In the genomic region with DNA sequence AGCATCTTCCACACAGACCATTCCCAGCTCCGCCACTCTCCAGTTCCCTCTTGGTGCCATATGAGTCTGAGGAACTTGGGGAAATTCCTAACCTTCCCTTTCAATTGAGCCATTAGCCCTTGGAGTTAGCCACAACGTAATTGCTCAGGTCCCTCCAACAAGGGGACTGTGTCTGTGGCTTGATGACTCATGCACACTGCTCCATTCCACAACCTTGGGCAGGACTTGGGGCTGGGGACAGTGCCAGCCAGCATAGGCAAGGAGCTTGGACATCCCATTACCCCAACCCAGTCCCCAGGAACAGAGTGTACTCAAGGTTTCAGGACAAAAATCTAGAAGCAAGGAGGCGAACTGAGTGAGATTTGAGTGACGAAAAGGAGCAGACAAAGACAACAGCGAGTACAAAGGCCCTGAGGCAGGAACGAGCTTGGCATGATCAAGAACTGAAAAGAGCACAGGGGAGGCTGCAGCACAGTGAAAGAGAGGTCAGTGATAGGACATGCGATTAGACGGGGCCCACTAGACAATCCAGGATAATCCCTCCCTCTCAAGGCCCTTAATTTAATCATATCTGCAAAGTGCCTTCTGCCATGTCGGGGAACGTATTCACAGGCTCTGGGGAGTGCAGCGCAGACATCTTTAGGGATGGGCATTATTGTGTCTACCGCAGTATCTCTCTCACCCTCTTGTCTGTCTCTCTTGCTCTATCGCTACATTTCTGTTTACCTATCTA, we compare ENCODE assay signal across 9 cellular contexts. TPM values are rescaled to one million over a fixed set of nuclear protein-coding genes. Genes with fewer than 3 reads are reported as not detected.
DNase-seq lines count a peak whose midpoint lies in the region; ATAC-seq, FAIRE-seq and TF ChIP-seq lines count a peak whose summit lies in the region.
"Had no signal": no experiment of that assay in that cellular context is flagged by ENCODE, and none has a peak within 500 bp of the region (broad histone marks: within the 10 kb centered on the region; RNA-seq: fewer than 3 reads in every experiment).

No MANE protein-coding gene starts in this region.

- H3K27ac ChIP-seq in HEK293 (ENCODE audit: extremely low read depth, low read depth, low read length) (no peak overlapping the region), Panc1 (ENCODE audit: low read length) (peak overlapping the region; percentile 97), gastrocnemius medialis (peak overlapping the region; percentile 22 to 93 (median 66))

- no peak for TF ChIP-seq POLR2A in gastrocnemius medialis (IDR thresholded peaks at IDR 0.05)

- H3K9me3 Mint-ChIP-seq in natural killer cell, result no peaks in the 10 kb centered on the region
- no peaks in the 10 kb centered on the region for H3K9me3 Mint-ChIP-seq in activated CD4-positive, alpha-beta T cell treated with anti-CD3 and anti-CD28 coated beads for 36 hours (ENCODE audit: low read depth)

- CTCF ChIA-PET in HEK293 (lab: Yijun Ruan, JAX) (no interaction called here), Panc1 (lab: Charles Lee) (interaction anchor here (1.4 kb wide), 1 partner anchor 78 kb away, joined by 3 read pairs; no protein-coding TSS in a partner anchor)
- CTCF ChIA-PET in activated CD4-positive, alpha-beta T cell treated with anti-CD3 and anti-CD28 coated beads for 36 hours (lab: Charles Lee), result interaction anchor here (0.6 to 2.0 kb wide), 2 partner anchors 37 to 72 kb away, joined by 3 to 4 read pairs; no protein-coding TSS in a partner anchor

- H3K4me1 Mint-ChIP-seq in natural killer cell, result peaks cover 0 to 4% of the 10 kb centered on the region in 2 donors
- H3K4me1 Mint-ChIP-seq in activated CD4-positive, alpha-beta T cell treated with anti-CD3 and anti-CD28 coated beads for 36 hours, result peaks cover 36% of the 10 kb centered on the region

- no peaks in the 10 kb centered on the region for H3K27me3 ChIP-seq in Panc1 (ENCODE audit: control insufficient read depth, insufficient read depth, low read length)
- no peaks in the 10 kb centered on the region for H3K27me3 ChIP-seq in gastrocnemius medialis

- in situ Hi-C loops in Panc1 (cut with HindIII; ENCODE audit: low pct_unique_long_range_greater_than_20kb, low sequenced_read_pairs), result no loop called here
- in situ Hi-C loops in gastrocnemius medialis (cut with MboI; ENCODE audit: low sequenced_read_pairs in 4 of 4), result loop anchor here in 3 of 4 donors (10.0 to 25.0 kb wide), 2 partner anchors 45 to 97 kb away; a partner anchor contains a TSS

- no peak for TF ChIP-seq CTCF in HEK293 (tag by site-specific recombination; IDR thresholded peaks at IDR 0.05)
- no peak for TF ChIP-seq CTCF in Panc1 (IDR thresholded peaks at IDR 0.05)
- TF ChIP-seq CTCF in epithelial cell of esophagus (IDR thresholded peaks at IDR 0.05; ENCODE audit: insufficient read depth, low read depth, low read length, missing control alignments), result no peak
- no peak for TF ChIP-seq CTCF in gastrocnemius medialis (IDR thresholded peaks at IDR 0.05 in 4 of 5, conservative IDR thresholded peaks at IDR 0.05 in 1 of 5)
- TF ChIP-seq CTCF in natural killer cell (IDR thresholded peaks at IDR 0.05), result no peak

- DNase-seq in Panc1 (ENCODE audit: low read depth, low spot score) (no peak), epithelial cell of esophagus (ENCODE audit: low read depth) (peak; percentile 27), gastrocnemius medialis (peak; percentile 43 to 86), HTR-8/SVneo (ENCODE audit: insufficient read length, low spot score) (no peak), natural killer cell (no peak), DMS 273 (lab: John Stamatoyannopoulos, UW; ENCODE audit: unreplicated experiment) (no peak)
- DNase-seq in activated CD4-positive, alpha-beta T cell treated with anti-CD3 and anti-CD28 coated beads for 36 hours, result no peak
- DNase-seq: NCI-H1048 had no signal

- no peak overlapping the region for H3K4me3 Mint-ChIP-seq in natural killer cell
- no peak overlapping the region for H3K4me3 Mint-ChIP-seq in activated CD4-positive, alpha-beta T cell treated with anti-CD3 and anti-CD28 coated beads for 36 hours

- no peaks in the 10 kb centered on the region for H3K27me3 Mint-ChIP-seq in natural killer cell (ENCODE audit: low read depth in 2 of 2)
- no peaks in the 10 kb centered on the region for H3K27me3 Mint-ChIP-seq in activated CD4-positive, alpha-beta T cell treated with anti-CD3 and anti-CD28 coated beads for 36 hours

- H3K27ac Mint-ChIP-seq in natural killer cell, result no peak overlapping the region
- H3K27ac Mint-ChIP-seq in activated CD4-positive, alpha-beta T cell treated with anti-CD3 and anti-CD28 coated beads for 36 hours, result no peak overlapping the region

- H3K36me3 ChIP-seq in HEK293 (ENCODE audit: control insufficient read depth in 2 of 2, insufficient read depth in 1 of 2, low read length in 2 of 2) (no peaks in the 10 kb centered on the region), Panc1 (ENCODE audit: control insufficient read depth, insufficient read depth, low read length) (no peaks in the 10 kb centered on the region), gastrocnemius medialis (no peaks in the 10 kb centered on the region)

- intact Hi-C loops in Panc1 (cut with micrococcal nuclease; ENCODE audit: unreplicated experiment), result no loop called here
- intact Hi-C loops in gastrocnemius medialis (cut with DNase I; ENCODE audit: low total_unique reads), result loop anchor here (2.0 kb wide), 2 partner anchors 73 to 99 kb away; a partner anchor contains a TSS
- intact Hi-C loops in natural killer cell (cut with micrococcal nuclease), result no loop called here
- intact Hi-C loops in activated CD4-positive, alpha-beta T cell treated with anti-CD3 and anti-CD28 coated beads for 36 hours (cut with DNase I, micrococcal nuclease), result loop anchor here in 1 of 2 experiments (2.0 to 5.0 kb wide), 2 partner anchors 15 to 42 kb away; a partner anchor contains a TSS

- BruUV-seq in Panc1 (replicated peaks; lab: Mats Ljungman, UMichigan), result TSS peak; percentile 50

- H3K4me1 ChIP-seq in HEK293 (ENCODE audit: control insufficient read depth, insufficient read depth, low read length), result peaks cover 9% of the 10 kb centered on the region; the same call in 1 of the 2 replicates
- H3K4me1 ChIP-seq in Panc1 (ENCODE audit: control insufficient read depth, insufficient read depth, low read length), result peaks cover 78% of the 10 kb centered on the region
- peaks cover 38 to 45% of the 10 kb centered on the region in 2 donors for H3K4me1 ChIP-seq in gastrocnemius medialis

- no peak for FAIRE-seq in HTR-8/SVneo (lab: Jason Lieb, UNC)

- H3K9me3 ChIP-seq in HEK293 (ENCODE audit: control insufficient read depth, insufficient read depth, low read depth, low read length) (no peaks in the 10 kb centered on the region), Panc1 (ENCODE audit: control insufficient read depth, insufficient read depth, low read depth, low read length) (no peaks in the 10 kb centered on the region), gastrocnemius medialis (no peaks in the 10 kb centered on the region)

- POLR2A ChIA-PET in HEK293 (lab: Yijun Ruan, JAX), result interaction anchor here (0.6 to 3.4 kb wide), 2 partner anchors 44 to 98 kb away, joined by 3 to 16 read pairs; a partner anchor contains a TSS
- POLR2A ChIA-PET in Panc1 (lab: Charles Lee), result interaction anchor here (0.6 kb wide), 1 partner anchor 137 kb away, joined by 3 read pairs; no protein-coding TSS in a partner anchor
- POLR2A ChIA-PET in activated CD4-positive, alpha-beta T cell treated with anti-CD3 and anti-CD28 coated beads for 36 hours (lab: Charles Lee), result interaction anchor here (0.6 to 1.0 kb wide), 4 partner anchors 14 to 84 kb away, joined by 3 to 8 read pairs (median 3); no protein-coding TSS in a partner anchor

- H3K36me3 Mint-ChIP-seq in natural killer cell, result no peaks in the 10 kb centered on the region
- H3K36me3 Mint-ChIP-seq in activated CD4-positive, alpha-beta T cell treated with anti-CD3 and anti-CD28 coated beads for 36 hours (ENCODE audit: low read depth), result no peaks in the 10 kb centered on the region

- ATAC-seq in Panc1 (peak; percentile 67), gastrocnemius medialis (peak; percentile 38 to 44), natural killer cell (no peak)
- no peak for ATAC-seq in activated CD4-positive, alpha-beta T cell treated with anti-CD3 and anti-CD28 coated beads for 36 hours

- H3K4me3 ChIP-seq in HEK293 (ENCODE audit: low read depth, low read length), result no peak overlapping the region
- peak overlapping the region in 1 of 2 experiments; percentile 19; a peak in 2 of 4 replicates for H3K4me3 ChIP-seq in Panc1 (ENCODE audit: low read depth in 2 of 2, low read length in 2 of 2)
- no peak overlapping the region for H3K4me3 ChIP-seq in epithelial cell of esophagus (ENCODE audit: low read length)
- H3K4me3 ChIP-seq in gastrocnemius medialis, result no peak overlapping the region

TF ChIP-seq in HEK293, 187 proteins besides CTCF, POLR2A, EP300 and RAD21 (continues in another document):
- TF ChIP-seq, protein P1, sequence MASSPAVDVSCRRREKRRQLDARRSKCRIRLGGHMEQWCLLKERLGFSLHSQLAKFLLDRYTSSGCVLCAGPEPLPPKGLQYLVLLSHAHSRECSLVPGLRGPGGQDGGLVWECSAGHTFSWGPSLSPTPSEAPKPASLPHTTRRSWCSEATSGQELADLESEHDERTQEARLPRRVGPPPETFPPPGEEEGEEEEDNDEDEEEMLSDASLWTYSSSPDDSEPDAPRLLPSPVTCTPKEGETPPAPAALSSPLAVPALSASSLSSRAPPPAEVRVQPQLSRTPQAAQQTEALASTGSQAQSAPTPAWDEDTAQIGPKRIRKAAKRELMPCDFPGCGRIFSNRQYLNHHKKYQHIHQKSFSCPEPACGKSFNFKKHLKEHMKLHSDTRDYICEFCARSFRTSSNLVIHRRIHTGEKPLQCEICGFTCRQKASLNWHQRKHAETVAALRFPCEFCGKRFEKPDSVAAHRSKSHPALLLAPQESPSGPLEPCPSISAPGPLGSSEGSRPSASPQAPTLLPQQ (tag by site-specific recombination; IDR thresholded peaks at IDR 0.05), result 0 out of 2 replicates have a peak, but pooled peaks have one; percentile 31

RNA-seq across cellular contexts. Expression of a gene that starts 16.0 kb away (rescaled TPM):
- total RNA-seq in Panc1 (2021; ENCODE audit: unreplicated experiment), result 80.0 TPM
- 40.4 TPM for polyA plus RNA-seq in Panc1 (2012; ENCODE audit: insufficient read length)
- 10 to 100 TPM; 17.3 to 44.5 (median 19.8) TPM for total RNA-seq in gastrocnemius medialis
- total RNA-seq in natural killer cell, result 100 to 1,000 TPM; 130 to 174 (median 173) TPM
- 10 to 100 TPM; 58.1 to 68.0 TPM for total RNA-seq in activated CD4-positive, alpha-beta T cell treated with anti-CD3 and anti-CD28 coated beads for 36 hours

Comparison
In these comparisons a context has a peak if more than half of its experiments do, and no peak if none do; other contexts are left out.
1. ATAC-seq: peak in Panc1 (single experiment) and gastrocnemius medialis (2 of 2); none in natural killer cell (0 of 3) and activated CD4-positive, alpha-beta T cell treated with anti-CD3 and anti-CD28 coated beads for 36 hours (single experiment).
2. DNase-seq: peak in epithelial cell of esophagus (single experiment) and gastrocnemius medialis (2 of 2); none in Panc1 (single experiment), HTR-8/SVneo (single experiment), natural killer cell (single experiment), activated CD4-positive, alpha-beta T cell treated with anti-CD3 and anti-CD28 coated beads for 36 hours (single experiment) and DMS 273 (single experiment).